16 cellular contexts compared by ENCODE assay signal in genomic region chr6:46923476-46923875, GRCh38. TPM values are rescaled to one million over a fixed set of nuclear protein-coding genes. Genes with fewer than 3 reads are reported as not detected.
"Had no signal": no experiment of that assay in that cellular context is flagged by ENCODE, and none has a peak within 500 bp of the region (broad histone marks: within the 10 kb centered on the region; RNA-seq: fewer than 3 reads in every experiment).

No MANE protein-coding gene starts in this region.

- H3K36me3 ChIP-seq: right lobe of liver, spleen, tibial nerve had no signal

- ATAC-seq: activated CD4-positive, CD25-positive, alpha-beta regulatory T cell treated with anti-CD3 and anti-CD28 coated beads, Interleukin-2, amount 50 U/mL, for 24 hours; activated CD8-positive, alpha-beta T cell treated with anti-CD3 and anti-CD28 coated beads, Interleukin-2, amount 10 ng/mL, durations not matched to agents 7 days and 5 days; foreskin keratinocyte; natural killer cell; right lobe of liver; stimulated activated naive B cell treated with anti-CD40 and anti-IgM and Interleukin-4, amounts not matched to agents 10 μg/mL and 1 μg/mL and 100 μg/mL, for 72 hours had no signal

- H3K27me3 Mint-ChIP-seq: activated CD4-positive, alpha-beta T cell treated with anti-CD3 and anti-CD28 coated beads, Interleukin-2, amount 10 ng/mL, durations not matched to agents 7 days and 5 days had no signal

- H3K4me3 ChIP-seq: right lobe of liver, spleen, tibial nerve had no signal

- H3K4me3 Mint-ChIP-seq: activated CD4-positive, alpha-beta T cell treated with anti-CD3 and anti-CD28 coated beads, Interleukin-2, amount 10 ng/mL, durations not matched to agents 7 days and 5 days; activated CD8-positive, alpha-beta T cell treated with anti-CD3 and anti-CD28 coated beads, Interleukin-2, amount 10 ng/mL, durations not matched to agents 7 days and 5 days; activated naive CD4-positive, alpha-beta T cell treated with anti-CD3 and anti-CD28 coated beads, Interleukin-2, amount 50 U/mL, for 24 hours; activated T-cell treated with anti-CD3 and anti-CD28 coated beads, Interleukin-2, amount 50 U/mL, for 24 hours; natural killer cell; stimulated activated naive B cell treated with anti-CD40 and anti-IgM and Interleukin-4, amounts not matched to agents 10 μg/mL and 1 μg/mL and 100 μg/mL, for 72 hours had no signal

- H3K9me3 Mint-ChIP-seq: activated CD4-positive, alpha-beta T cell treated with anti-CD3 and anti-CD28 coated beads, Interleukin-2, amount 10 ng/mL, durations not matched to agents 7 days and 5 days; activated naive CD4-positive, alpha-beta T cell treated with anti-CD3 and anti-CD28 coated beads, Interleukin-2, amount 50 U/mL, for 24 hours; activated T-cell treated with anti-CD3 and anti-CD28 coated beads, Interleukin-2, amount 50 U/mL, for 24 hours had no signal

- H3K27me3 ChIP-seq: foreskin keratinocyte, right lobe of liver, spleen, tibial nerve had no signal

- H3K27ac ChIP-seq: foreskin keratinocyte, right lobe of liver had no signal

- H3K9me3 ChIP-seq: right lobe of liver, spleen, tibial nerve had no signal

- H3K27ac Mint-ChIP-seq: activated CD4-positive, alpha-beta T cell treated with anti-CD3 and anti-CD28 coated beads, Interleukin-2, amount 10 ng/mL, durations not matched to agents 7 days and 5 days; activated CD8-positive, alpha-beta T cell treated with anti-CD3 and anti-CD28 coated beads, Interleukin-2, amount 10 ng/mL, durations not matched to agents 7 days and 5 days; activated naive CD4-positive, alpha-beta T cell treated with anti-CD3 and anti-CD28 coated beads, Interleukin-2, amount 50 U/mL, for 24 hours; activated T-cell treated with anti-CD3 and anti-CD28 coated beads, Interleukin-2, amount 50 U/mL, for 24 hours; natural killer cell; stimulated activated naive B cell treated with anti-CD40 and anti-IgM and Interleukin-4, amounts not matched to agents 10 μg/mL and 1 μg/mL and 100 μg/mL, for 72 hours had no signal

- H3K36me3 Mint-ChIP-seq: activated naive CD4-positive, alpha-beta T cell treated with anti-CD3 and anti-CD28 coated beads, Interleukin-2, amount 50 U/mL, for 24 hours; natural killer cell; stimulated activated naive B cell treated with anti-CD40 and anti-IgM and Interleukin-4, amounts not matched to agents 10 μg/mL and 1 μg/mL and 100 μg/mL, for 72 hours had no signal

- DNase-seq: activated CD4-positive, alpha-beta T cell treated with anti-CD3 and anti-CD28 coated beads, Interleukin-2, amount 10 ng/mL, durations not matched to agents 7 days and 5 days; activated CD8-positive, alpha-beta T cell treated with anti-CD3 and anti-CD28 coated beads, Interleukin-2, amount 10 ng/mL, durations not matched to agents 7 days and 5 days; activated effector memory CD4-positive, alpha-beta T cell treated with Interleukin-2 at 50 U/mL for 16 hours; activated T-cell treated with anti-CD3 and anti-CD28 coated beads, Interleukin-2, amount 50 U/mL, for 24 hours; amniotic stem cell; foreskin keratinocyte; natural killer cell; right lobe of liver; SHP77 treated with DMSO at 0.1 percent for 48 hours; spleen; stimulated activated naive B cell treated with anti-CD40 and anti-IgM and Interleukin-4, amounts not matched to agents 10 μg/mL and 1 μg/mL and 100 μg/mL, for 72 hours; T-helper 1 cell; T-helper 9 cell had no signal

- H3K4me1 ChIP-seq: foreskin keratinocyte, right lobe of liver had no signal

- H3K4me1 Mint-ChIP-seq: activated CD4-positive, alpha-beta T cell treated with anti-CD3 and anti-CD28 coated beads, Interleukin-2, amount 10 ng/mL, durations not matched to agents 7 days and 5 days; activated naive CD4-positive, alpha-beta T cell treated with anti-CD3 and anti-CD28 coated beads, Interleukin-2, amount 50 U/mL, for 24 hours; natural killer cell; stimulated activated naive B cell treated with anti-CD40 and anti-IgM and Interleukin-4, amounts not matched to agents 10 μg/mL and 1 μg/mL and 100 μg/mL, for 72 hours had no signal

RNA-seq across cellular contexts. Expression of gene ADGRF5, which starts 1.7 kb away (rescaled TPM):
- total RNA-seq: activated CD4-positive, alpha-beta T cell treated with anti-CD3 and anti-CD28 coated beads, Interleukin-2, amount 10 ng/mL, durations not matched to agents 7 days and 5 days; activated CD8-positive, alpha-beta T cell treated with anti-CD3 and anti-CD28 coated beads, Interleukin-2, amount 10 ng/mL, durations not matched to agents 7 days and 5 days; foreskin keratinocyte; natural killer cell had no signal
